14 cellular contexts compared by ENCODE assay signal in the genomic region with DNA sequence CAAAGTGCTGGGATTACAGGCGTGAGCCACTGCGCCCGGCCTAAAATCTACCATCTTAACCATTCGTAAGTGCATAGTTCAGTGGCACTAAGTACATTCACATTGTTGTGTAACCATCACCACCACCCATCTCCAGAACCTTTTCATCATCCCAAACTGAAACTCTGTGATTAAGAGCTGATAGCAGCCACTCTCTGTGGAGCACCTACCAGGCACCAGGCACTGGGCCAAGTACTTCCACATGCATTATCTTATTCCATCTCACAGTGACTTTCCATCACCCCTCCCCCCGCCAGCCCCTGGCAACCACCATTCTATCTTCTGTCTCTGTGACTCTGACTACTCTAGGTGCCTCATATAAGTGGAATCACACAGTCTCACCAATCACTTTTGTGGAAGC. TPM values are rescaled to one million over a fixed set of nuclear protein-coding genes. Genes with fewer than 3 reads are reported as not detected.
DNase-seq lines count a peak whose midpoint lies in the region; ATAC-seq and TF ChIP-seq lines count a peak whose summit lies in the region.
"Had no signal": no experiment of that assay in that cellular context is flagged by ENCODE, and none has a peak within 500 bp of the region (broad histone marks: within the 10 kb centered on the region; RNA-seq: fewer than 3 reads in every experiment).

No MANE protein-coding gene starts in this region.

- H3K4me3 Mint-ChIP-seq in brain, result peak overlapping the region; percentile 32 to 77 (median 35)

- H3K9me3 Mint-ChIP-seq in brain, result peaks cover 0 to 3% (median 0%) of the 10 kb centered on the region in 5 experiments

- H3K27ac Mint-ChIP-seq in brain, result peak overlapping the region; percentile 27 to 81 (median 41)
- H3K27ac Mint-ChIP-seq: CD8-positive, alpha-beta memory T cell had no signal

- DNase-seq in COR-L47 (lab: John Stamatoyannopoulos, UW), result peak; percentile 27
- DNase-seq in M059J (ENCODE audit: low read depth), result peak; percentile 11
- peak; percentile 52 for DNase-seq in NCI-H345 treated with DMSO at 0.1 percent for 48 hours (lab: John Stamatoyannopoulos, UW; ENCODE audit: unreplicated experiment)
- no peak for DNase-seq in activated naive CD4-positive, alpha-beta T cell (lab: John Stamatoyannopoulos, UW)
- DNase-seq in NK-92 treated with Interleukin-12 subunit alpha and Interleukin-12 subunit beta, amount 100 ng/mL, for 24 hours (lab: John Stamatoyannopoulos, UW), result no peak
- DNase-seq: CD8-positive, alpha-beta memory T cell; DMS153; NCI-H1694 treated with DMSO at 0.1 percent for 48 hours; NCI-H446; RPMI8226; T-helper 9 cell had no signal

- H3K27me3 Mint-ChIP-seq in brain, result peaks cover 5% of the 10 kb centered on the region

- ATAC-seq in HG02981 (IDR thresholded peaks at IDR 0.05; ENCODE audit: unreplicated experiment), result no peak
- ATAC-seq: HCT116 had no signal

- no peaks in the 10 kb centered on the region for H3K36me3 Mint-ChIP-seq in brain
- H3K36me3 Mint-ChIP-seq: CD8-positive, alpha-beta memory T cell had no signal

- H3K4me1 Mint-ChIP-seq in brain, result peaks cover 24% of the 10 kb centered on the region

- TF ChIP-seq CTCF in brain (conservative IDR thresholded peaks at IDR 0.05), result no peak

RNA-seq across cellular contexts. Expression of a gene that starts 2.3 kb away (rescaled TPM):
- 0.39 TPM in 1 of 2 replicates, not detected in the other for total RNA-seq in M059J (2014; rRNA removed; shearing (Covaris generic))
- polyA plus RNA-seq in brain (ENCODE audit: insufficient read depth, low read depth, low replicate concordance), result 25.6 TPM
- total RNA-seq: CD8-positive, alpha-beta memory T cell had no signal
- polyA plus RNA-seq: CD8-positive, alpha-beta memory T cell had no signal

Comparison
In these comparisons a context has a peak if more than half of its experiments do, and no peak if none do; other contexts are left out.
1. DNase-seq: peak in COR-L47 (single experiment), M059J (single experiment) and NCI-H345 treated with DMSO at 0.1 percent for 48 hours (single experiment); none in activated naive CD4-positive, alpha-beta T cell (0 of 4) and NK-92 treated with Interleukin-12 subunit alpha and Interleukin-12 subunit beta, amount 100 ng/mL, for 24 hours (single experiment).